ENCODE assay signal across 27 cellular contexts in the genomic region with DNA sequence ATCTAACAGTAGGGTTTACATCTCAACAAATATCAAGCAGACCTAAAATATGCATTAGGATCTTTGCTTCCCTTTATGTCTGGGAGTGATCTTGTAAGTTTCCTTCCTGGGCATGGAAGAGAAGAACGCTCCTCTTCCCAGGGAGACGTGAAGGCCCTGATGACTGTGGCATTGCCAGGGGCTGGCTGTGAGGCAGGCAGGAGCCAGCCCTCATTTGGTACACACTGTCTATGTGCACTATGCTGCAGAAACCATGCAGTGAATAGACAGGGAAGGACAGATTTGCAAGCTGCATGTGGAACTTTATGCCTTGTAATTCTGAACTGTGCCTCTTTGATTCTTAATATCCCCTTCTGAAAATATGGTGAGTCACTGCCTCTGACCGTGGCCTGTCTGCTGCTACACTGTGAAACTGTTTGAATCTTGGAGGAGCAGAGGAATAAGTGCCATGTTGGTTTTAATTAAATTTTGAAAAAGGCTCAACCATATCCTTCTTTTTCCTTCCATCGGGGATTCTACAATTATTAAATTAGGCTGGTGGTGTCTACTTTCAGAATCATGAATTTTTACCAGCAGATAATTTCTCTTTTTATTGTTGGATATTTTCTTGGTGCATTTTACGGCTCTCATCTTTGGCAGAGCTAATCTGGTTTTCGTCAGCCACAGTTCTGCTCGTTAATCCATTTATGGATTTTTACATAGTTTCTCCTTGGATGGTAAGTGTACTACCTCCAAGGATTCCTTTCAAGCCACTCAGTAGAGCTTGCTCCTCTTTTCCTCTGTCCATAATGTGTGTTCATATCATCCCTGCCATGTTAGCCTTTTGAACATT.
A peak's percentile ranks its signal among the peaks of the same experiment; 100 is the strongest.
DNase-seq lines count a peak whose midpoint lies in the region; ATAC-seq and TF ChIP-seq lines count a peak whose summit lies in the region.
"Had no signal": no experiment of that assay in that cellular context is flagged by ENCODE, and none has a peak within 500 bp of the region (broad histone marks: within the 10 kb centered on the region; RNA-seq: fewer than 3 reads in every experiment).

No MANE protein-coding gene starts in this region.

- WGBS in smooth muscle cell (ENCODE audit: low lambda C conversion rate): 17% methylated on average over 7 of the region's 7 CpGs

- H3K9ac ChIP-seq in SK-N-MC (ENCODE audit: insufficient read length): peak overlapping the region; percentile 46
- H3K9ac ChIP-seq in smooth muscle cell (ENCODE audit: low read depth): no peak overlapping the region

- peak overlapping the region; percentile 63 for H3K4me3 ChIP-seq in SK-N-MC
- no peak overlapping the region for H3K4me3 ChIP-seq in smooth muscle cell
- H3K4me3 ChIP-seq: gastrocnemius medialis, GM12878, HAP-1, upper lobe of left lung had no signal

- H3K79me2 ChIP-seq in smooth muscle cell (ENCODE audit: low read depth): no peaks in the 10 kb centered on the region

- H3K36me3 ChIP-seq in SK-N-MC (ENCODE audit: insufficient read depth, low read length) (0 out of 2 replicates have a peak, but pooled peaks cover 3% of the 10 kb centered on the region), smooth muscle cell (ENCODE audit: low read depth) (no peaks in the 10 kb centered on the region)
- H3K36me3 ChIP-seq: gastrocnemius medialis, HAP-1, upper lobe of left lung had no signal

- H3K27ac ChIP-seq in SK-N-MC: peak overlapping the region; percentile 95
- no peak overlapping the region for H3K27ac ChIP-seq in foreskin keratinocyte
- peak overlapping the region; percentile 64 for H3K27ac ChIP-seq in smooth muscle cell (ENCODE audit: low read depth)
- H3K27ac ChIP-seq: gastrocnemius medialis, upper lobe of left lung had no signal

- peaks cover 11% of the 10 kb centered on the region for H3F3A ChIP-seq in smooth muscle cell (ENCODE audit: low read depth)

- peak; percentile 41 for ATAC-seq in foreskin keratinocyte
- ATAC-seq: effector memory CD8-positive, alpha-beta T cell; esophagus mucosa; gastrocnemius medialis; GM12878 had no signal

- peak; percentile 8 for DNase-seq in NCI-H2227 (lab: John Stamatoyannopoulos, UW; ENCODE audit: unreplicated experiment)
- DNase-seq in NCI-H2227 treated with DMSO at 0.1 percent for 48 hours (lab: John Stamatoyannopoulos, UW): no peak
- DNase-seq in SK-N-MC (ENCODE audit: low read depth, low spot score): peak; percentile 62
- no peak for DNase-seq in foreskin keratinocyte
- DNase-seq in smooth muscle cell (lab: John Stamatoyannopoulos, UW; ENCODE audit: unreplicated experiment): no peak
- no peak for DNase-seq in T-helper 9 cell
- no peak for DNase-seq in A172 (ENCODE audit: low spot score)
- no peak for DNase-seq in NCI-H1105 (lab: John Stamatoyannopoulos, UW)
- DNase-seq: 8988T; activated CD4-positive, alpha-beta memory T cell treated with anti-CD3 and anti-CD28 coated beads, Interleukin-2, amount 10 ng/mL, durations not matched to agents 7 days and 5 days; activated effector memory CD4-positive, alpha-beta T cell treated with Interleukin-2 at 50 U/mL for 16 hours; activated naive CD8-positive, alpha-beta T cell treated with anti-CD3 and anti-CD28 coated beads for 36 hours; CD8-positive, alpha-beta memory T cell; DMS79 treated with DMSO at 0.1 percent for 48 hours; effector memory CD8-positive, alpha-beta T cell; gastrocnemius medialis; islet precursor cell; NCI-H1048; NCI-H2029; NCI-H345; NCI-H774; OCI-M1; SW 1271; upper lobe of left lung had no signal

- H3K4me1 ChIP-seq in foreskin keratinocyte (no peaks in the 10 kb centered on the region), smooth muscle cell (ENCODE audit: low read depth) (no peaks in the 10 kb centered on the region)
- H3K4me1 ChIP-seq: gastrocnemius medialis, HAP-1 had no signal

- TF ChIP-seq CTCF in foreskin keratinocyte (conservative IDR thresholded peaks at IDR 0.05) (no peak), smooth muscle cell (IDR thresholded peaks at IDR 0.05; ENCODE audit: borderline replicate concordance, insufficient read depth, poor library complexity, severe bottlenecking) (no peak)

- H4K20me1 ChIP-seq in smooth muscle cell (ENCODE audit: low read depth): no peaks in the 10 kb centered on the region

- H3K4me2 ChIP-seq in smooth muscle cell: peak overlapping the region; percentile 59

- no peaks in the 10 kb centered on the region for H3K27me3 ChIP-seq in foreskin keratinocyte
- H3K27me3 ChIP-seq in smooth muscle cell (ENCODE audit: low read depth): no peaks in the 10 kb centered on the region
- H3K27me3 ChIP-seq: gastrocnemius medialis, upper lobe of left lung had no signal

- peak overlapping the region; percentile 16 for H2AFZ ChIP-seq in smooth muscle cell (ENCODE audit: low read depth)

- H3K9me3 ChIP-seq in SK-N-MC (ENCODE audit: low read depth, low read length) (no peaks in the 10 kb centered on the region), smooth muscle cell (replicated peaks; ENCODE audit: low read depth) (no peaks in the 10 kb centered on the region)
- H3K9me3 ChIP-seq: gastrocnemius medialis, HAP-1, upper lobe of left lung had no signal

Comparison
In these comparisons a context has a peak if more than half of its experiments do, and no peak if none do; other contexts are left out.
1. DNase-seq: peak in NCI-H2227 (single experiment) and SK-N-MC (single experiment); none in NCI-H2227 treated with DMSO at 0.1 percent for 48 hours (single experiment), foreskin keratinocyte (0 of 2), smooth muscle cell (single experiment), T-helper 9 cell (single experiment), A172 (single experiment) and NCI-H1105 (single experiment).